In the genomic region with DNA sequence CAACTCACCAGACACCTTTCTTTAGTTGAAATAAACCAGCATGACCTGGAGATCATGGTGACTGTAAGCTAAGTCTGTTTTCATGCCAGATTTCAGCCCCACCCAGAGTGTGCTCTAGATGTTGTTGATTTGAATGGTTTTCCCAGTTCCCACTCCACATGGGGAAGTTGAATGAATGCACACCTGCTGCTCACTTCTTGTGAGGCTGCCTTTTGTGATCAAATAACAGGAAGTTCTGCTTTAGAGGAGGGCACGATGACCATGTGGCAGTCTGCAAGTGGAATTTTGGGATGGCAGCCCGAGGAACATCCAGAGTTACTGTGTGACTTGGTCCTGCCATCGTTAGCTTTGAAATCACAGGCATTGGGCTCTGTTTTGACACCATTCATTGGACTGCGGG, we compare ENCODE assay signal across 22 cellular contexts. TPM values are rescaled to one million over a fixed set of nuclear protein-coding genes. Genes with fewer than 3 reads are reported as not detected.
"Had no signal": no experiment of that assay in that cellular context is flagged by ENCODE, and none has a peak within 500 bp of the region (broad histone marks: within the 10 kb centered on the region; RNA-seq: fewer than 3 reads in every experiment).

No MANE protein-coding gene starts in this region.

- H3K4me2 ChIP-seq: hepatocyte had no signal

- DNase-seq: activated CD4-positive, alpha-beta T cell treated with anti-CD3 and anti-CD28 coated beads, Interleukin-2, amount 10 ng/mL, durations not matched to agents 7 days and 5 days; activated CD8-positive, alpha-beta memory T cell treated with anti-CD3 and anti-CD28 coated beads, Interleukin-2, amount 50 U/mL, for 48 hours; activated gamma-delta T cell treated with Interleukin-2 at 50 U/mL for 16 hours; activated T-cell treated with anti-CD3 and anti-CD28 coated beads, Interleukin-2, amount 50 U/mL, for 72 hours; amniotic stem cell; effector CD4-positive, alpha-beta T cell; naive thymus-derived CD8-positive, alpha-beta T cell; posterior cingulate gyrus; stimulated activated CD4-positive, alpha-beta T cell treated with anti-CD3 and anti-CD28 coated beads, Interleukin-2, amount 100 ng/mL, for 48 hours; T-helper 17 cell; transverse colon had no signal

- H3K9me3 ChIP-seq: esophagus muscularis mucosa, transverse colon had no signal

- H2AFZ ChIP-seq: hepatocyte had no signal

- H3K27ac Mint-ChIP-seq: activated CD4-positive, alpha-beta T cell treated with anti-CD3 and anti-CD28 coated beads, Interleukin-2, amount 10 ng/mL, durations not matched to agents 7 days and 5 days; activated naive CD8-positive, alpha-beta T cell; activated T-cell treated with anti-CD3 and anti-CD28 coated beads, Interleukin-2, amount 50 U/mL, for 72 hours; brain; stimulated activated memory B cell treated with anti-CD40 and anti-IgM and Interleukin-4, amounts not matched to agents 10 μg/mL and 1 μg/mL and 100 μg/mL, for 72 hours; T-helper 17 cell had no signal

- ATAC-seq: activated T-cell treated with anti-CD3 and anti-CD28 coated beads, Interleukin-2, amount 50 U/mL, for 72 hours; left lobe of liver; naive thymus-derived CD8-positive, alpha-beta T cell; stimulated activated memory B cell treated with anti-CD40 and anti-IgM and Interleukin-4, amounts not matched to agents 10 μg/mL and 1 μg/mL and 100 μg/mL, for 72 hours; T-helper 17 cell had no signal

- H3K27me3 ChIP-seq: esophagus muscularis mucosa, hepatocyte, transverse colon had no signal

- H3K27me3 Mint-ChIP-seq: activated CD4-positive, alpha-beta T cell treated with anti-CD3 and anti-CD28 coated beads, Interleukin-2, amount 10 ng/mL, durations not matched to agents 7 days and 5 days; activated naive CD8-positive, alpha-beta T cell; brain; central memory CD8-positive, alpha-beta T cell; naive thymus-derived CD8-positive, alpha-beta T cell; stimulated activated memory B cell treated with anti-CD40 and anti-IgM and Interleukin-4, amounts not matched to agents 10 μg/mL and 1 μg/mL and 100 μg/mL, for 72 hours; T-helper 17 cell had no signal

- H3K4me1 ChIP-seq: esophagus muscularis mucosa had no signal

- H3K79me2 ChIP-seq: hepatocyte had no signal

- H3K4me3 Mint-ChIP-seq: activated CD4-positive, alpha-beta T cell treated with anti-CD3 and anti-CD28 coated beads, Interleukin-2, amount 10 ng/mL, durations not matched to agents 7 days and 5 days; activated naive CD8-positive, alpha-beta T cell; activated T-cell treated with anti-CD3 and anti-CD28 coated beads, Interleukin-2, amount 50 U/mL, for 72 hours; brain; central memory CD8-positive, alpha-beta T cell; naive thymus-derived CD8-positive, alpha-beta T cell; stimulated activated memory B cell treated with anti-CD40 and anti-IgM and Interleukin-4, amounts not matched to agents 10 μg/mL and 1 μg/mL and 100 μg/mL, for 72 hours; T-helper 17 cell had no signal

- H3K27ac ChIP-seq: coronary artery, esophagus muscularis mucosa, hepatocyte, transverse colon had no signal

- H3K4me3 ChIP-seq: coronary artery, esophagus muscularis mucosa, hepatocyte, transverse colon had no signal

- H3K9me3 Mint-ChIP-seq: activated CD4-positive, alpha-beta T cell treated with anti-CD3 and anti-CD28 coated beads, Interleukin-2, amount 10 ng/mL, durations not matched to agents 7 days and 5 days; brain; central memory CD8-positive, alpha-beta T cell; naive thymus-derived CD8-positive, alpha-beta T cell had no signal

RNA-seq across cellular contexts. Expression of a gene that starts 18.7 kb away (rescaled TPM):
- total RNA-seq: activated CD4-positive, alpha-beta T cell treated with anti-CD3 and anti-CD28 coated beads, Interleukin-2, amount 10 ng/mL, durations not matched to agents 7 days and 5 days; activated T-cell treated with anti-CD3 and anti-CD28 coated beads, Interleukin-2, amount 50 U/mL, for 72 hours; glomerular endothelial cell; hepatocyte; left lobe of liver; lung microvascular endothelial cell; naive thymus-derived CD8-positive, alpha-beta T cell; transverse colon had no signal
- polyA plus RNA-seq: hepatocyte, keratinocyte had no signal
